Comparison of ENCODE assay signal across 26 cellular contexts in the genomic region with DNA sequence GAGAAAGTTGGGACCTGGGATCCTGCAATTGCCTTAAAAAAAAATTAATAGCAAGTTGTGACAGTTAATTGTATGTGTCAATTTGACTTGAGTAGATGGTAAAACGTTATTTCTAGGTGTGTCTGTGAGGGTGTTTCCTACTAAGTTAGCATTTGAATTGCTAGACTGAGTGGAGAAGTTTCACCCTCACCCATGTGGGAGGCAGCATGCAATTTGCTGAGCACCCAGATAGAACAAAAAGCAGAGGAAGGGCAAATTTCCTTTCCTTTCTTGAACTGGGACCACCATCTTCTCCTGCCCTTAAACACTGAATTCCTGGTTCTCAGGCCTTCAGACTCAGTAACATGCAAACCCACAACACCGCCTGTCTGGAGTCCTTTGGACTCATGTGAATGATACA.
"Had no signal": no experiment of that assay in that cellular context is flagged by ENCODE, and none has a peak within 500 bp of the region (broad histone marks: within the 10 kb centered on the region; RNA-seq: fewer than 3 reads in every experiment).

No MANE protein-coding gene starts in this region.

- DNase-seq: activated effector memory CD4-positive, alpha-beta T cell treated with anti-CD3 and anti-CD28 coated beads, Interleukin-2, amount 50 U/mL, for 16 hours; activated effector memory CD4-positive, alpha-beta T cell treated with Interleukin-2 at 50 U/mL for 16 hours; activated gamma-delta T cell; activated gamma-delta T cell treated with Interleukin-2 at 50 U/mL for 16 hours; activated naive CD4-positive, alpha-beta T cell; activated naive CD4-positive, alpha-beta T cell treated with anti-CD3 and anti-CD28 coated beads for 36 hours; activated naive CD4-positive, alpha-beta T cell treated with anti-CD3 and anti-CD28 coated beads, Interleukin-2, amount 10 ng/mL, durations not matched to agents 7 days and 5 days; activated naive CD4-positive, alpha-beta T cell treated with anti-CD3 and anti-CD28 coated beads, Interleukin-2, amount 50 U/mL, for 16 hours; activated naive CD4-positive, alpha-beta T cell treated with Interleukin-2 at 50 U/mL for 16 hours; activated naive CD8-positive, alpha-beta T cell treated with anti-CD3 and anti-CD28 coated beads for 36 hours; activated naive CD8-positive, alpha-beta T cell treated with anti-CD3 and anti-CD28 coated beads, Interleukin-2, amount 10 ng/mL, durations not matched to agents 7 days and 5 days; activated naive CD8-positive, alpha-beta T cell treated with anti-CD3 and anti-CD28 coated beads, Interleukin-2, amount 50 U/mL, for 24 hours; activated T-cell treated with anti-CD3 and anti-CD28 coated beads, Interleukin-2, amount 50 U/mL, for 1 hour; activated T-cell treated with anti-CD3 and anti-CD28 coated beads, Interleukin-2, amount 50 U/mL, for 24 hours; activated T-cell treated with anti-CD3 and anti-CD28 coated beads, Interleukin-2, amount 50 U/mL, for 4 hours; activated T-cell treated with anti-CD3 and anti-CD28 coated beads, Interleukin-2, amount 50 U/mL, for 48 hours; activated T-cell treated with anti-CD3 and anti-CD28 coated beads, Interleukin-2, amount 50 U/mL, for 72 hours; adrenal gland; amniotic stem cell; amygdala; anterior cingulate cortex; aorta; body of pancreas; brain microvascular endothelial cell; central memory CD4-positive, alpha-beta T cell; cerebellar nuclear complex had no signal
